11 cellular contexts compared by ENCODE assay signal in the genomic region with DNA sequence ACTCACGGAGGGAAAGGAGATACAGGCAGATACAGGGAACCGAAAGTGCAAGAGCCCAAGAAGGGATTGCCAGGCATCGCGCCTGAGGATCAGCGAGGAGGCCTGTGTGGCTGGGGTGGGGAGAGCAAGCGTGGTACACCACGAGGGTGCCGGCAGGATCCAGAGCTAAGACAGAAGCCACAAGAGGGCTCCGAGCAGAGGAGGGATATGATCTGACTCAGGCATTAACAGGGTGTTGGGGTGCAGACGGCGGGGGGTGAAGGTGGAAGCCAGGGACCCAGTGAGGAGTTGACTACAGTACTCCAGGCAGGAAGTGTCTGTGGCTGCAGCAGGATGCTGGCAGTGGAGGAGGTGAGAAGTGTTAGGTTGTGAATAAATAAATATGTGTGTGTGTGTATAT. TPM values are rescaled to one million over a fixed set of nuclear protein-coding genes. Genes with fewer than 3 reads are reported as not detected.
DNase-seq lines count a peak whose midpoint lies in the region; ATAC-seq and TF ChIP-seq lines count a peak whose summit lies in the region.
"Had no signal": no experiment of that assay in that cellular context is flagged by ENCODE, and none has a peak within 500 bp of the region (broad histone marks: within the 10 kb centered on the region; RNA-seq: fewer than 3 reads in every experiment).

No MANE protein-coding gene starts in this region.

- TF ChIP-seq CTCF in WTC11 (IDR thresholded peaks at IDR 0.05) (no peak), neural crest cell (conservative IDR thresholded peaks at IDR 0.05) (no peak)

- H3K4me3 Mint-ChIP-seq in IgD-negative memory B cell (peak overlapping the region in 2 of 4 donors; percentile 38 to 65), WTC11 (no peak overlapping the region), neural crest cell (peak overlapping the region; percentile 45)

- DNase-seq in WTC11 (ENCODE audit: low spot score) (no peak), neural crest cell (ENCODE audit: low read depth, low spot score) (no peak), C1 segment of cervical spinal cord (lab: John Stamatoyannopoulos, UW) (no peak), NCI-H2081 (lab: John Stamatoyannopoulos, UW) (no peak)
- peak; percentile 56 for DNase-seq in activated naive CD4-positive, alpha-beta T cell treated with Interleukin-2 at 50 U/mL for 16 hours
- DNase-seq: hypothalamus, mesendoderm, NCI-H2029 treated with DMSO at 0.1 percent for 48 hours had no signal

- H3K4me1 Mint-ChIP-seq in IgD-negative memory B cell (peaks cover 16 to 23% (median 19%) of the 10 kb centered on the region in 3 donors), WTC11 (peaks cover 19% of the 10 kb centered on the region), neural crest cell (peaks cover 19% of the 10 kb centered on the region)

- no peaks in the 10 kb centered on the region for H3K9me3 Mint-ChIP-seq in IgD-negative memory B cell
- no peaks in the 10 kb centered on the region for H3K9me3 Mint-ChIP-seq in WTC11
- no peaks in the 10 kb centered on the region for H3K9me3 Mint-ChIP-seq in neural crest cell

- peak overlapping the region; percentile 67 to 89 (median 75) for H3K27ac Mint-ChIP-seq in IgD-negative memory B cell
- H3K27ac Mint-ChIP-seq in WTC11: peak overlapping the region; percentile 82
- H3K27ac Mint-ChIP-seq in neural crest cell (ENCODE audit: unreplicated experiment): no peak overlapping the region

- ATAC-seq in WTC11 (no peak), HG03175 (IDR thresholded peaks at IDR 0.05; ENCODE audit: unreplicated experiment) (no peak), HG02885 (IDR thresholded peaks at IDR 0.05; ENCODE audit: poor library complexity, unreplicated experiment) (no peak)

- peaks cover 3% of the 10 kb centered on the region for H3K36me3 Mint-ChIP-seq in IgD-negative memory B cell
- peaks cover 25% of the 10 kb centered on the region for H3K36me3 Mint-ChIP-seq in WTC11
- peaks cover 3% of the 10 kb centered on the region for H3K36me3 Mint-ChIP-seq in neural crest cell (ENCODE audit: low read depth)

- CTCF ChIA-PET in WTC11 (lab: Charles Lee): interaction anchor here (1.4 kb wide), 1 partner anchor 28 kb away, joined by 3 read pairs; no protein-coding TSS in a partner anchor

- H3K27me3 Mint-ChIP-seq in IgD-negative memory B cell (no peaks in the 10 kb centered on the region), WTC11 (ENCODE audit: low read depth) (no peaks in the 10 kb centered on the region), neural crest cell (ENCODE audit: low read depth) (peaks cover under 1% of the 10 kb centered on the region)

- POLR2A ChIA-PET in WTC11 (lab: Charles Lee): no interaction called here

TF ChIP-seq in WTC11, 78 proteins besides CTCF, POLR2A, EP300 and RAD21:
- TF ChIP-seq, protein P1, sequence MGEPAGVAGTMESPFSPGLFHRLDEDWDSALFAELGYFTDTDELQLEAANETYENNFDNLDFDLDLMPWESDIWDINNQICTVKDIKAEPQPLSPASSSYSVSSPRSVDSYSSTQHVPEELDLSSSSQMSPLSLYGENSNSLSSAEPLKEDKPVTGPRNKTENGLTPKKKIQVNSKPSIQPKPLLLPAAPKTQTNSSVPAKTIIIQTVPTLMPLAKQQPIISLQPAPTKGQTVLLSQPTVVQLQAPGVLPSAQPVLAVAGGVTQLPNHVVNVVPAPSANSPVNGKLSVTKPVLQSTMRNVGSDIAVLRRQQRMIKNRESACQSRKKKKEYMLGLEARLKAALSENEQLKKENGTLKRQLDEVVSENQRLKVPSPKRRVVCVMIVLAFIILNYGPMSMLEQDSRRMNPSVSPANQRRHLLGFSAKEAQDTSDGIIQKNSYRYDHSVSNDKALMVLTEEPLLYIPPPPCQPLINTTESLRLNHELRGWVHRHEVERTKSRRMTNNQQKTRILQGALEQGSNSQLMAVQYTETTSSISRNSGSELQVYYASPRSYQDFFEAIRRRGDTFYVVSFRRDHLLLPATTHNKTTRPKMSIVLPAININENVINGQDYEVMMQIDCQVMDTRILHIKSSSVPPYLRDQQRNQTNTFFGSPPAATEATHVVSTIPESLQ (CRISPR knock-in tag; IDR thresholded peaks at IDR 0.05): no peak
- TF ChIP-seq, protein P2, sequence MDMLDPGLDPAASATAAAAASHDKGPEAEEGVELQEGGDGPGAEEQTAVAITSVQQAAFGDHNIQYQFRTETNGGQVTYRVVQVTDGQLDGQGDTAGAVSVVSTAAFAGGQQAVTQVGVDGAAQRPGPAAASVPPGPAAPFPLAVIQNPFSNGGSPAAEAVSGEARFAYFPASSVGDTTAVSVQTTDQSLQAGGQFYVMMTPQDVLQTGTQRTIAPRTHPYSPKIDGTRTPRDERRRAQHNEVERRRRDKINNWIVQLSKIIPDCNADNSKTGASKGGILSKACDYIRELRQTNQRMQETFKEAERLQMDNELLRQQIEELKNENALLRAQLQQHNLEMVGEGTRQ (CRISPR knock-in tag; IDR thresholded peaks at IDR 0.05): no peak
- TF ChIP-seq, protein P3, sequence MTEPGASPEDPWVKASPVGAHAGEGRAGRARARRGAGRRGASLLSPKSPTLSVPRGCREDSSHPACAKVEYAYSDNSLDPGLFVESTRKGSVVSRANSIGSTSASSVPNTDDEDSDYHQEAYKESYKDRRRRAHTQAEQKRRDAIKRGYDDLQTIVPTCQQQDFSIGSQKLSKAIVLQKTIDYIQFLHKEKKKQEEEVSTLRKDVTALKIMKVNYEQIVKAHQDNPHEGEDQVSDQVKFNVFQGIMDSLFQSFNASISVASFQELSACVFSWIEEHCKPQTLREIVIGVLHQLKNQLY (CRISPR knock-in tag; IDR thresholded peaks at IDR 0.05): no peak
- TF ChIP-seq, protein P4, sequence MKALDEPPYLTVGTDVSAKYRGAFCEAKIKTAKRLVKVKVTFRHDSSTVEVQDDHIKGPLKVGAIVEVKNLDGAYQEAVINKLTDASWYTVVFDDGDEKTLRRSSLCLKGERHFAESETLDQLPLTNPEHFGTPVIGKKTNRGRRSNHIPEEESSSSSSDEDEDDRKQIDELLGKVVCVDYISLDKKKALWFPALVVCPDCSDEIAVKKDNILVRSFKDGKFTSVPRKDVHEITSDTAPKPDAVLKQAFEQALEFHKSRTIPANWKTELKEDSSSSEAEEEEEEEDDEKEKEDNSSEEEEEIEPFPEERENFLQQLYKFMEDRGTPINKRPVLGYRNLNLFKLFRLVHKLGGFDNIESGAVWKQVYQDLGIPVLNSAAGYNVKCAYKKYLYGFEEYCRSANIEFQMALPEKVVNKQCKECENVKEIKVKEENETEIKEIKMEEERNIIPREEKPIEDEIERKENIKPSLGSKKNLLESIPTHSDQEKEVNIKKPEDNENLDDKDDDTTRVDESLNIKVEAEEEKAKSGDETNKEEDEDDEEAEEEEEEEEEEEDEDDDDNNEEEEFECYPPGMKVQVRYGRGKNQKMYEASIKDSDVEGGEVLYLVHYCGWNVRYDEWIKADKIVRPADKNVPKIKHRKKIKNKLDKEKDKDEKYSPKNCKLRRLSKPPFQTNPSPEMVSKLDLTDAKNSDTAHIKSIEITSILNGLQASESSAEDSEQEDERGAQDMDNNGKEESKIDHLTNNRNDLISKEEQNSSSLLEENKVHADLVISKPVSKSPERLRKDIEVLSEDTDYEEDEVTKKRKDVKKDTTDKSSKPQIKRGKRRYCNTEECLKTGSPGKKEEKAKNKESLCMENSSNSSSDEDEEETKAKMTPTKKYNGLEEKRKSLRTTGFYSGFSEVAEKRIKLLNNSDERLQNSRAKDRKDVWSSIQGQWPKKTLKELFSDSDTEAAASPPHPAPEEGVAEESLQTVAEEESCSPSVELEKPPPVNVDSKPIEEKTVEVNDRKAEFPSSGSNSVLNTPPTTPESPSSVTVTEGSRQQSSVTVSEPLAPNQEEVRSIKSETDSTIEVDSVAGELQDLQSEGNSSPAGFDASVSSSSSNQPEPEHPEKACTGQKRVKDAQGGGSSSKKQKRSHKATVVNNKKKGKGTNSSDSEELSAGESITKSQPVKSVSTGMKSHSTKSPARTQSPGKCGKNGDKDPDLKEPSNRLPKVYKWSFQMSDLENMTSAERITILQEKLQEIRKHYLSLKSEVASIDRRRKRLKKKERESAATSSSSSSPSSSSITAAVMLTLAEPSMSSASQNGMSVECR (CRISPR knock-in tag; IDR thresholded peaks at IDR 0.05; ENCODE audit: borderline replicate concordance): no peak
- TF ChIP-seq ETV6 (CRISPR knock-in tag; IDR thresholded peaks at IDR 0.05): no peak

RNA-seq across cellular contexts. Expression of a gene that starts 5.4 kb away (rescaled TPM):
- 2.3 TPM for polyA plus RNA-seq in IgD-negative memory B cell
- 34.5 to 35.9 TPM (median 35.4 TPM) in 3 replicates for total RNA-seq in WTC11 (2021)
- total RNA-seq in neural crest cell: 35.8 and 38.6 TPM in 2 replicates

RNA-seq across cellular contexts. Expression of a gene that starts 8.5 kb away (rescaled TPM):
- polyA plus RNA-seq in IgD-negative memory B cell: 115 TPM
- total RNA-seq in WTC11 (2021) (55.0 to 60.3 TPM (median 55.3 TPM) in 3 replicates), neural crest cell (36.0 and 36.2 TPM in 2 replicates)

RNA-seq across cellular contexts. Expression of a gene that starts 11.3 kb away (rescaled TPM):
- 74.4 TPM for polyA plus RNA-seq in IgD-negative memory B cell
- total RNA-seq in WTC11 (2021): 13.4 to 14.8 TPM (median 13.8 TPM) in 3 replicates
- total RNA-seq in neural crest cell: 0.73 and 1.2 TPM in 2 replicates

RNA-seq across cellular contexts. Expression of a gene that starts 48.7 kb away (rescaled TPM):
- polyA plus RNA-seq in IgD-negative memory B cell: 27.0 TPM
- 85.0 to 88.9 TPM (median 88.0 TPM) in 3 replicates for total RNA-seq in WTC11 (2021)
- total RNA-seq in neural crest cell: 119 and 121 TPM in 2 replicates
